8 cellular contexts compared by ENCODE assay signal in genomic region chr22:19663286-19663815, GRCh38. TPM values are rescaled to one million over a fixed set of nuclear protein-coding genes. Genes with fewer than 3 reads are reported as not detected.
A peak's percentile ranks its signal among the peaks of the same experiment; 100 is the strongest.
DNase-seq lines count a peak whose midpoint lies in the region; FAIRE-seq and TF ChIP-seq lines count a peak whose summit lies in the region.

No MANE protein-coding gene starts in this region.

- CTCF ChIA-PET in RWPE1 (lab: Yijun Ruan, JAX) = interaction anchor here (0.6 kb wide), 1 partner anchor 300 kb away, joined by 6 read pairs; no protein-coding TSS in a partner anchor
- CTCF ChIA-PET in Caco-2 (lab: Charles Lee) = no interaction called here

- FAIRE-seq in frontal cortex (lab: Jason Lieb, UNC) = no peak

- POLR2A ChIA-PET in RWPE1 (lab: Yijun Ruan, JAX; ENCODE audit: low non-redundant PET) = no interaction called here
- POLR2A ChIA-PET in Caco-2 (lab: Charles Lee) = no interaction called here

- H3K27ac Mint-ChIP-seq in Caco-2 (ENCODE audit: unreplicated experiment) = no peak overlapping the region

- no peaks in the 10 kb centered on the region for H3K27me3 ChIP-seq in testis
- no peaks in the 10 kb centered on the region for H3K27me3 ChIP-seq in Caco-2 (replicated peaks; ENCODE audit: control insufficient read depth, insufficient read depth, low read length)

- WGBS in testis, 2 donors = 48 to 63% methylated on average over 6 of the region's 6 CpGs

- H3K4me1 ChIP-seq in testis (peaks cover 11% of the 10 kb centered on the region), Caco-2 (no peaks in the 10 kb centered on the region)

- H3K27ac ChIP-seq in RWPE1 (peak overlapping the region; percentile 44; the same call in 1 of the 2 replicates), testis (no peak overlapping the region)

- DNase-seq in SKM-1 treated with dmso at 0.1 percent for 144 hours (lab: John Stamatoyannopoulos, UW; ENCODE audit: unreplicated experiment) (peak; percentile 22), SKM-1 (lab: John Stamatoyannopoulos, UW; ENCODE audit: unreplicated experiment) (no peak), RWPE1 (ENCODE audit: low spot score) (no peak), foreskin fibroblast (peak; percentile 50 to 83), testis (peak; percentile 75), Caco-2 (no peak), frontal cortex (ENCODE audit: low spot score in 2 of 2) (no peak)
- DNase-seq in stimulated activated naive CD4-positive, alpha-beta T cell treated with Interleukin-2 at 50 U/mL for 16 hours (lab: John Stamatoyannopoulos, UW) = no peak

- H3K36me3 Mint-ChIP-seq in Caco-2 (ENCODE audit: insufficient read depth, unreplicated experiment) = no peaks in the 10 kb centered on the region

- H3K9me3 ChIP-seq in testis (no peaks in the 10 kb centered on the region), Caco-2 (no peaks in the 10 kb centered on the region)

- no peaks in the 10 kb centered on the region for H3K4me1 Mint-ChIP-seq in Caco-2 (ENCODE audit: low read depth, unreplicated experiment)

- intact Hi-C loops in testis (cut with DNase I; ENCODE audit: low total_unique reads) (no loop called here), Caco-2 (cut with micrococcal nuclease; ENCODE audit: unreplicated experiment) (no loop called here)

- no peak overlapping the region for H3K4me3 Mint-ChIP-seq in Caco-2 (ENCODE audit: unreplicated experiment)

- no peak for TF ChIP-seq CTCF in RWPE1 (conservative IDR thresholded peaks at IDR 0.05; ENCODE audit: low read depth)
- TF ChIP-seq CTCF in foreskin fibroblast (IDR thresholded peaks at IDR 0.05; ENCODE audit: low read depth, low read length) = no peak
- TF ChIP-seq CTCF in testis (IDR thresholded peaks at IDR 0.05) = no peak
- TF ChIP-seq CTCF in Caco-2 (IDR thresholded peaks at IDR 0.05; ENCODE audit: insufficient read depth in 1 of 2, low read depth in 1 of 2, low read length in 1 of 2, severe bottlenecking in 1 of 2, unreplicated experiment in 1 of 2) = no peak

- H3K9me3 Mint-ChIP-seq in Caco-2 (ENCODE audit: unreplicated experiment) = no peaks in the 10 kb centered on the region

- BruUV-seq in Caco-2 (replicated peaks; lab: Mats Ljungman, UMichigan) = no TSS peak

- H3K4me3 ChIP-seq in foreskin fibroblast (ENCODE audit: low read depth in 1 of 2, low read length in 2 of 2) (no peak overlapping the region), testis (no peak overlapping the region), Caco-2 (ENCODE audit: low read depth, low read length) (no peak overlapping the region)

- TF ChIP-seq POLR2A in testis (IDR thresholded peaks at IDR 0.05) = no peak

- peaks cover 10% of the 10 kb centered on the region for H3K27me3 Mint-ChIP-seq in Caco-2 (ENCODE audit: insufficient read depth, unreplicated experiment)

- H3K36me3 ChIP-seq in testis (ENCODE audit: low read depth, missing control alignments) = no peaks in the 10 kb centered on the region
- no peaks in the 10 kb centered on the region for H3K36me3 ChIP-seq in Caco-2 (ENCODE audit: control insufficient read depth, insufficient read depth, low read length)

RNA-seq across cellular contexts. Expression of gene SEPTIN5, which starts 51.0 kb away (rescaled TPM):
- total RNA-seq in testis (10 to 100 TPM; 68.9 to 89.3 TPM), Caco-2 (2022) (1.00 and 1.3 TPM in 2 replicates), frontal cortex (132 TPM)
- 33.9 TPM for polyA plus RNA-seq in testis (ENCODE audit: insufficient read depth, low read depth, low replicate concordance)

RNA-seq across cellular contexts. Expression of gene GP1BB, which starts 60.0 kb away (rescaled TPM):
- 10 to 100 TPM; 28.0 to 65.1 TPM for total RNA-seq in testis
- polyA plus RNA-seq in testis (ENCODE audit: insufficient read depth, low read depth, low replicate concordance) = not detected
- total RNA-seq in Caco-2 (2022) = 0.39 and 1.0 TPM in 2 replicates
- total RNA-seq in frontal cortex = 24.1 TPM

Comparison
In these comparisons a context has a peak if more than half of its experiments do, and no peak if none do; other contexts are left out.
1. DNase-seq: peak in SKM-1 treated with dmso at 0.1 percent for 144 hours (single experiment), foreskin fibroblast (2 of 2) and testis (single experiment); none in SKM-1 (single experiment), RWPE1 (single experiment), Caco-2 (0 of 2), frontal cortex (0 of 2) and stimulated activated naive CD4-positive, alpha-beta T cell treated with Interleukin-2 at 50 U/mL for 16 hours (single experiment).
2. RNA of gene SEPTIN5, which starts 51.0 kb away (total RNA-seq): 132 TPM in frontal cortex (single experiment) and 68.9 to 89.3 TPM in testis; 1.00 to 1.3 TPM in Caco-2; every median in the first group is over 10 times any median in the second.
3. RNA of gene GP1BB, which starts 60.0 kb away (total RNA-seq): 28.0 to 65.1 TPM in testis and 24.1 TPM in frontal cortex (single experiment); 0.39 to 1.0 TPM in Caco-2; every median in the first group is over 10 times any median in the second.